In the genomic region with DNA sequence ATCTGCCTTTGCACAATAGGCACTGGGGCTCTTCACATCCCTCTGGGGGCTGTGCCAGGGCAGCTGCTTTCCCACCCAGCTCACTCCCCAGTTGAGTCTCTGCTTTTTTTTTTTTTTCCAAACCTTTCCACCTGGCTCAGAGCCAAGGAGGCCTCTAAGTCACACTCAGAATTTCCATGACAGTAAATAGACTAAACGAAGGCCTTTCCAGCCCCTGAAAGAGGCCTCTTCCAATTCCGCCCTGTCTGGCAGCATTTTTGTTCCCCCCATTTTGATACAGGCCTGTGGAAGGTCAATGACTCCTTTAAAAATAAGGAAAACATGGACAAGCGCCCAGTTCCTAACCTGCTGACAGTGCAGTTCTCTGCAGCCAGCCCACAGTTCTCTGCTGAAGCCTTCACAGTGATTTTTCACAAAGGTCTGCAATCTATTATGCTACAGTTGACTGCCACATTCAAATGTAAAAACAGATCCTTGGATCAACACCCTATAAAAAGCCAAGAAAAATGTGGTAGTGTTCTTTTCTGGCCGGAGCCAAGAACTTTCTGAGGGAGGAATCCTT, we compare ENCODE assay signal across 8 cellular contexts.
DNase-seq lines count a peak whose midpoint lies in the region; ATAC-seq and TF ChIP-seq lines count a peak whose summit lies in the region.

No MANE protein-coding gene starts in this region.

- no peak for TF ChIP-seq CTCF in C4-2B (conservative IDR thresholded peaks at IDR 0.05)

- peak overlapping the region; percentile 71 for H3K27ac ChIP-seq in C4-2B
- H3K27ac ChIP-seq in epithelial cell of prostate = peak overlapping the region; percentile 66

- ATAC-seq in HG02852 (IDR thresholded peaks at IDR 0.05; ENCODE audit: unreplicated experiment) = no peak
- ATAC-seq in activated T-helper 17 cell treated with anti-CD3 and anti-CD28 coated beads, Interleukin-2, amount 50 U/mL, for 72 hours (replicated peaks) = no peak
- no peak for ATAC-seq in T-helper 17 cell

- no peaks in the 10 kb centered on the region for H3K9me3 ChIP-seq in T-helper 17 cell (ENCODE audit: control insufficient read depth, low read length, poor library complexity, severe bottlenecking)

- no peak overlapping the region for H3K4me3 Mint-ChIP-seq in activated T-helper 17 cell treated with anti-CD3 and anti-CD28 coated beads, Interleukin-2, amount 50 U/mL, for 72 hours
- no peak overlapping the region for H3K4me3 Mint-ChIP-seq in T-helper 17 cell

- no peaks in the 10 kb centered on the region for H3K4me1 Mint-ChIP-seq in activated T-helper 17 cell treated with anti-CD3 and anti-CD28 coated beads, Interleukin-2, amount 50 U/mL, for 72 hours
- peaks cover 4% of the 10 kb centered on the region for H3K4me1 Mint-ChIP-seq in T-helper 17 cell

- no peaks in the 10 kb centered on the region for H3K9me3 Mint-ChIP-seq in activated T-helper 17 cell treated with anti-CD3 and anti-CD28 coated beads, Interleukin-2, amount 50 U/mL, for 72 hours

- no peak overlapping the region for H3K27ac Mint-ChIP-seq in activated T-helper 17 cell treated with anti-CD3 and anti-CD28 coated beads, Interleukin-2, amount 50 U/mL, for 72 hours
- no peak overlapping the region for H3K27ac Mint-ChIP-seq in T-helper 17 cell

- no peaks in the 10 kb centered on the region for H3K27me3 Mint-ChIP-seq in activated T-helper 17 cell treated with anti-CD3 and anti-CD28 coated beads, Interleukin-2, amount 50 U/mL, for 72 hours
- peaks cover 4% of the 10 kb centered on the region for H3K27me3 Mint-ChIP-seq in T-helper 17 cell

- DNase-seq in NCI-H345 treated with DMSO at 0.1 percent for 48 hours (lab: John Stamatoyannopoulos, UW; ENCODE audit: unreplicated experiment) (peak; percentile 54), epithelial cell of prostate (ENCODE audit: low read depth, low spot score) (no peak), myocyte (ENCODE audit: low read depth) (peak; percentile 8), NOMO-1 (lab: John Stamatoyannopoulos, UW; ENCODE audit: unreplicated experiment in 2 of 2) (no peak), T-helper 17 cell (no peak)

- no peaks in the 10 kb centered on the region for H3K36me3 Mint-ChIP-seq in activated T-helper 17 cell treated with anti-CD3 and anti-CD28 coated beads, Interleukin-2, amount 50 U/mL, for 72 hours (ENCODE audit: low read depth)
- no peaks in the 10 kb centered on the region for H3K36me3 Mint-ChIP-seq in T-helper 17 cell (ENCODE audit: low read depth)

Comparison
In these comparisons a context has a peak if more than half of its experiments do, and no peak if none do; other contexts are left out.
1. DNase-seq: peak in NCI-H345 treated with DMSO at 0.1 percent for 48 hours (single experiment) and myocyte (single experiment); none in epithelial cell of prostate (single experiment), NOMO-1 (0 of 2) and T-helper 17 cell (0 of 3).